In the genomic region with DNA sequence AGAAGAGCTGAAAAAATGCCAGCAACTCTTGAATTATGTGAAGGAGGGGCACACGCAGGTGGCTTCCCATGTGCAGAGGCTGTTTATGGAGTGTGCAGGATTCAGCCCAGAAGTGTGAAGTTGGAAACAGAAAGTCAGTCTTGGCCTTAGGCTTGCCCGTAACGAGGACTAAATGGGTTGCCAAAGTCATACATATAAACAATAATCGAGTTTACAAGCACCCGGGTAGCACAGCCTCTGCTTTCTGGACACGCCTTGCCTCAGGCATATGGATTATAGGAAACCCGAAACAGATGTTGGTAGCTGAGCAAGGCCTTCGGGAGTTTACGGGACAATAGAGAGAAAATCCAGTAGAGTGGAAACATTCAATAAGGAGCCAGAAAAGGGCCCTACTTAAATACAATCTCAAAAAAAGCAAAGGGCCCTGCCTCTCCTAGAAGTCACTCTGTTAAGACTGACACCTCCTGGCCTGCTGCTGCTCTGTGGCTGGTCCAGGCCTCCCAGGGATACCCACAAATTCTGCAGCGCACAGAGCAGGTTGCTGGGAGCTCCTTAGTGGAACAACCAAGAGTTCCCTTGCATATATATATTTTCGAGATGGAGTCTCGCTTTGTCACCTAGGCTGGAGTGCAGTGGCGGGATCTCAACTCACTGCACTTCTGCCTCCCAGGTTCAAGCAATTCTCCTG, we compare ENCODE assay signal across 25 cellular contexts. TPM values are rescaled to one million over a fixed set of nuclear protein-coding genes. Genes with fewer than 3 reads are reported as not detected.
DNase-seq lines count a peak whose midpoint lies in the region; ATAC-seq and TF ChIP-seq lines count a peak whose summit lies in the region.
"Had no signal": no experiment of that assay in that cellular context is flagged by ENCODE, and none has a peak within 500 bp of the region (broad histone marks: within the 10 kb centered on the region; RNA-seq: fewer than 3 reads in every experiment).

No MANE protein-coding gene starts in this region.

- H3K36me3 ChIP-seq in MG63: no peaks in the 10 kb centered on the region
- no peaks in the 10 kb centered on the region for H3K36me3 ChIP-seq in endodermal cell (ENCODE audit: control insufficient read depth, insufficient read depth, low read length)
- no peaks in the 10 kb centered on the region for H3K36me3 ChIP-seq in right atrium auricular region
- H3K36me3 ChIP-seq: colonic mucosa, gastroesophageal sphincter, left lung, thyroid gland had no signal

- H3K4me1 ChIP-seq in endodermal cell (ENCODE audit: control insufficient read depth, insufficient read depth, low read length) (no peaks in the 10 kb centered on the region), right atrium auricular region (no peaks in the 10 kb centered on the region)
- H3K4me1 ChIP-seq: colonic mucosa, gastroesophageal sphincter, left lung, thyroid gland had no signal

- no peaks in the 10 kb centered on the region for H3K27me3 ChIP-seq in MG63
- H3K27me3 ChIP-seq in endodermal cell (ENCODE audit: control insufficient read depth, insufficient read depth, low read length, poor library complexity, severe bottlenecking): no peaks in the 10 kb centered on the region
- no peaks in the 10 kb centered on the region for H3K27me3 ChIP-seq in right atrium auricular region
- H3K27me3 ChIP-seq: colonic mucosa, thyroid gland had no signal

- no peaks in the 10 kb centered on the region for H3K9me3 ChIP-seq in MG63
- H3K9me3 ChIP-seq in endodermal cell (ENCODE audit: control insufficient read depth, low read length): no peaks in the 10 kb centered on the region
- no peaks in the 10 kb centered on the region for H3K9me3 ChIP-seq in right atrium auricular region
- H3K9me3 ChIP-seq: colonic mucosa, gastroesophageal sphincter, left lung, thyroid gland had no signal

- H3K27ac ChIP-seq in endodermal cell (ENCODE audit: low read depth, low read length) (no peak overlapping the region), right atrium auricular region (no peak overlapping the region)
- H3K27ac ChIP-seq: colonic mucosa, gastroesophageal sphincter, left lung, thyroid gland had no signal

- 94 to 96% methylated on average over 10 to 13 of the region's 13 CpGs for WGBS in endodermal cell (ENCODE audit: insufficient coverage in 1 of 2, insufficient read length in 1 of 2), 2 experiments

- no peak overlapping the region for H3K9ac ChIP-seq in endodermal cell (ENCODE audit: extremely low read depth, low read length, poor library complexity, severe bottlenecking)

- DNase-seq in NCI-H524 (lab: John Stamatoyannopoulos, UW): peak; percentile 28 to 50
- no peak for DNase-seq in NCI-H524 treated with DMSO at 0.1 percent for 48 hours (lab: John Stamatoyannopoulos, UW)
- peak; percentile 49 for DNase-seq in MG63
- DNase-seq in endodermal cell: peak; percentile 51
- DNase-seq in retina: peak; percentile 15
- DNase-seq in Right ventricle myocardium inferior (ENCODE audit: missing footprints): no peak
- DNase-seq in midbrain (lab: John Stamatoyannopoulos, UW): no peak
- DNase-seq in right atrium auricular region (ENCODE audit: low spot score): no peak
- DNase-seq: activated CD8-positive, alpha-beta T cell treated with anti-CD3 and anti-CD28 coated beads for 36 hours; activated T-cell treated with anti-CD3 and anti-CD28 coated beads, Interleukin-2, amount 50 U/mL, for 72 hours; CD8-positive, alpha-beta memory T cell; colonic mucosa; DND-41; Kasumi-1; left lung; NCI-H1417 treated with DMSO at 0.1 percent for 48 hours; NCI-H226; SHP77 treated with DMSO at 0.1 percent for 48 hours; stimulated activated naive CD4-positive, alpha-beta T cell; T-helper 2 cell had no signal

- no peak overlapping the region for H3K27ac Mint-ChIP-seq in endodermal cell
- H3K27ac Mint-ChIP-seq: activated CD8-positive, alpha-beta T cell treated with anti-CD3 and anti-CD28 coated beads for 36 hours; activated naive CD4-positive, alpha-beta T cell treated with anti-CD3 and anti-CD28 coated beads, Interleukin-2, amount 50 U/mL, for 72 hours; activated T-cell treated with anti-CD3 and anti-CD28 coated beads, Interleukin-2, amount 50 U/mL, for 72 hours; CD8-positive, alpha-beta memory T cell; WTC11 had no signal

- no peak overlapping the region for H3K4me3 Mint-ChIP-seq in endodermal cell
- H3K4me3 Mint-ChIP-seq: activated CD8-positive, alpha-beta T cell treated with anti-CD3 and anti-CD28 coated beads for 36 hours; activated T-cell treated with anti-CD3 and anti-CD28 coated beads, Interleukin-2, amount 50 U/mL, for 72 hours; CD8-positive, alpha-beta memory T cell; WTC11 had no signal

- intact Hi-C loops in Right ventricle myocardium inferior (cut with DNase I): no loop called here

- no peaks in the 10 kb centered on the region for H3K4me1 Mint-ChIP-seq in endodermal cell
- H3K4me1 Mint-ChIP-seq: WTC11 had no signal

- ATAC-seq in Right ventricle myocardium inferior: no peak
- ATAC-seq: activated CD8-positive, alpha-beta T cell treated with anti-CD3 and anti-CD28 coated beads for 36 hours; activated naive CD4-positive, alpha-beta T cell treated with anti-CD3 and anti-CD28 coated beads, Interleukin-2, amount 50 U/mL, for 72 hours; activated T-cell treated with anti-CD3 and anti-CD28 coated beads, Interleukin-2, amount 50 U/mL, for 72 hours; gastroesophageal sphincter; HCT116; left lung; WTC11 had no signal

- TF ChIP-seq CTCF in endodermal cell (conservative IDR thresholded peaks at IDR 0.05): no peak
- no peak for TF ChIP-seq CTCF in right atrium auricular region (IDR thresholded peaks at IDR 0.05)

- no peaks in the 10 kb centered on the region for H3K27me3 Mint-ChIP-seq in endodermal cell (ENCODE audit: insufficient read depth)
- H3K27me3 Mint-ChIP-seq: activated CD8-positive, alpha-beta T cell treated with anti-CD3 and anti-CD28 coated beads for 36 hours had no signal

- H3K9me3 Mint-ChIP-seq in endodermal cell: no peaks in the 10 kb centered on the region
- H3K9me3 Mint-ChIP-seq: activated CD8-positive, alpha-beta T cell treated with anti-CD3 and anti-CD28 coated beads for 36 hours; activated naive CD4-positive, alpha-beta T cell treated with anti-CD3 and anti-CD28 coated beads, Interleukin-2, amount 50 U/mL, for 72 hours; activated T-cell treated with anti-CD3 and anti-CD28 coated beads, Interleukin-2, amount 50 U/mL, for 72 hours; CD8-positive, alpha-beta memory T cell had no signal

- no peaks in the 10 kb centered on the region for H3K36me3 Mint-ChIP-seq in endodermal cell (ENCODE audit: low read depth)
- H3K36me3 Mint-ChIP-seq: activated naive CD4-positive, alpha-beta T cell treated with anti-CD3 and anti-CD28 coated beads, Interleukin-2, amount 50 U/mL, for 72 hours; CD8-positive, alpha-beta memory T cell; WTC11 had no signal

- no peak overlapping the region for H3K4me3 ChIP-seq in MG63
- no peak overlapping the region for H3K4me3 ChIP-seq in endodermal cell (ENCODE audit: low read length)
- H3K4me3 ChIP-seq in right atrium auricular region: no peak overlapping the region
- H3K4me3 ChIP-seq: colonic mucosa, gastroesophageal sphincter, left lung, thyroid gland had no signal

RNA-seq across cellular contexts. Expression of gene SMKR1, which starts 48.5 kb away (rescaled TPM):
- total RNA-seq in MG63 (2014; rRNA removed; shearing (Covaris generic); ENCODE audit: low replicate concordance): 0.56 TPM in 1 of 2 replicates, not detected in the other
- total RNA-seq in endodermal cell (under 1 TPM; 0.55 to 0.97 TPM), Right ventricle myocardium inferior (not detected), right atrium auricular region (not detected)
- 0.71 TPM for polyA plus RNA-seq in endodermal cell (2013, experiment 1 of 2)
- polyA plus RNA-seq in endodermal cell (2013, experiment 2 of 2): 0.87 TPM
- total RNA-seq: gastroesophageal sphincter had no signal

Comparison
In these comparisons a context has a peak if more than half of its experiments do, and no peak if none do; other contexts are left out.
1. DNase-seq: peak in NCI-H524 (2 of 2), MG63 (single experiment), endodermal cell (single experiment) and retina (single experiment); none in NCI-H524 treated with DMSO at 0.1 percent for 48 hours (single experiment), Right ventricle myocardium inferior (single experiment), midbrain (single experiment) and right atrium auricular region (single experiment).